30 cellular contexts compared by ENCODE assay signal in the genomic region with DNA sequence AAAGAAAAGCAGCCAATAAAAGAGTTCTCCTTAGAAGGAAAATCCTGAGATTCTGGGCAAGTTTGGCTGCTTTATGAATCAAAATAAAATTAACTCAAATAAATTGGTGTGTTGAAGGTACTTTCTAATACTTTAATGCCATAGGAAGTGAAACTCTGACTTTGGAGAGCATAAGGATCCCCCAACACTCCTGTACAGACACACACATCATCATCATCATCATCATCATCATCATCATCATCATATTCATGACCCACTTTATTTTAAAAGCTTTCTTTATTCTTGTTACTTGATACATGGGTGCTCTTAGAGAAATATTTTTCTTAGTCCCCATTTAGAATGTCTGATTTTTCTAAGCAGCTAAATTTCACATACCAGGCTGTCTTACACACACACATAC.
"Had no signal": no experiment of that assay in that cellular context is flagged by ENCODE, and none has a peak within 500 bp of the region (broad histone marks: within the 10 kb centered on the region; RNA-seq: fewer than 3 reads in every experiment).

No MANE protein-coding gene starts in this region.

- H3K36me3 ChIP-seq: brain microvascular endothelial cell, gastroesophageal sphincter, spleen had no signal

- H3K27ac Mint-ChIP-seq: activated CD4-positive, alpha-beta T cell treated with anti-CD3 and anti-CD28 coated beads, Interleukin-2, amount 10 ng/mL, durations not matched to agents 7 days and 5 days; activated CD8-positive, alpha-beta T cell treated with anti-CD3 and anti-CD28 coated beads for 36 hours; activated T-helper 17 cell treated with anti-CD3 and anti-CD28 coated beads, Interleukin-2, amount 50 U/mL, for 72 hours; naive thymus-derived CD8-positive, alpha-beta T cell; T-helper 1 cell treated with Interleukin-12 subunit alpha and Interleukin-12 subunit beta and Interleukin-4 antibody, amounts not matched to agents 30 μg/mL and 1 μg/mL, for 36 hours had no signal

- DNase-seq: activated CD4-positive, alpha-beta T cell treated with anti-CD3 and anti-CD28 coated beads for 1 hour; activated CD4-positive, alpha-beta T cell treated with anti-CD3 and anti-CD28 coated beads, Interleukin-2, amount 10 ng/mL, durations not matched to agents 7 days and 5 days; activated CD8-positive, alpha-beta T cell treated with anti-CD3 and anti-CD28 coated beads for 36 hours; activated gamma-delta T cell treated with Interleukin-2 at 50 U/mL for 16 hours; activated naive CD4-positive, alpha-beta T cell treated with anti-CD3 and anti-CD28 coated beads, Interleukin-2, amount 50 U/mL, for 16 hours; activated T-cell treated with anti-CD3 and anti-CD28 coated beads, Interleukin-2, amount 50 U/mL, for 4 hours; amniotic stem cell; brain microvascular endothelial cell; dorsolateral prefrontal cortex; effector memory CD4-positive, alpha-beta T cell; islet precursor cell; mammary epithelial cell; midbrain; naive thymus-derived CD8-positive, alpha-beta T cell; occipital lobe; posterior cingulate gyrus; right cardiac atrium; spleen; stimulated activated CD4-positive, alpha-beta T cell treated with anti-CD3 and anti-CD28 coated beads, Interleukin-2, amount 100 ng/mL, for 48 hours; stimulated activated naive CD8-positive, alpha-beta T cell treated with anti-CD3 and anti-CD28 coated beads, Interleukin-15, Interleukin-2, amounts not matched to agents 100 U/mL and 50 U/mL, for 24 hours; T-helper 9 cell; trophoblast cell had no signal

- H3K4me3 ChIP-seq: coronary artery, dorsolateral prefrontal cortex, gastroesophageal sphincter, hepatocyte, spleen, testis had no signal

- H3K4me1 Mint-ChIP-seq: activated CD4-positive, alpha-beta T cell treated with anti-CD3 and anti-CD28 coated beads, Interleukin-2, amount 10 ng/mL, durations not matched to agents 7 days and 5 days; activated T-helper 17 cell treated with anti-CD3 and anti-CD28 coated beads, Interleukin-2, amount 50 U/mL, for 72 hours; naive thymus-derived CD8-positive, alpha-beta T cell; neural crest cell had no signal

- H3K27ac ChIP-seq: brain microvascular endothelial cell, coronary artery, dorsolateral prefrontal cortex, gastroesophageal sphincter, hepatocyte, spleen, testis, VCaP had no signal

- H3K27me3 Mint-ChIP-seq: activated CD4-positive, alpha-beta T cell treated with anti-CD3 and anti-CD28 coated beads, Interleukin-2, amount 10 ng/mL, durations not matched to agents 7 days and 5 days; activated CD8-positive, alpha-beta T cell treated with anti-CD3 and anti-CD28 coated beads for 36 hours; activated T-helper 17 cell treated with anti-CD3 and anti-CD28 coated beads, Interleukin-2, amount 50 U/mL, for 72 hours; naive thymus-derived CD8-positive, alpha-beta T cell had no signal

- H3K36me3 Mint-ChIP-seq: naive thymus-derived CD8-positive, alpha-beta T cell had no signal

- H3K4me1 ChIP-seq: gastroesophageal sphincter, spleen had no signal

- H3K27me3 ChIP-seq: brain microvascular endothelial cell, dorsolateral prefrontal cortex, hepatocyte, spleen, testis had no signal

- H2AFZ ChIP-seq: hepatocyte had no signal

- H3K79me2 ChIP-seq: hepatocyte had no signal

- H3K4me2 ChIP-seq: hepatocyte had no signal

- H3K9me3 Mint-ChIP-seq: activated CD4-positive, alpha-beta T cell treated with anti-CD3 and anti-CD28 coated beads, Interleukin-2, amount 10 ng/mL, durations not matched to agents 7 days and 5 days; neural crest cell; T-helper 1 cell treated with Interleukin-12 subunit alpha and Interleukin-12 subunit beta and Interleukin-4 antibody, amounts not matched to agents 30 μg/mL and 1 μg/mL, for 36 hours had no signal

- H3K9me3 ChIP-seq: gastroesophageal sphincter, spleen, testis had no signal

- ATAC-seq: activated CD8-positive, alpha-beta T cell treated with anti-CD3 and anti-CD28 coated beads for 36 hours; activated T-cell treated with anti-CD3 and anti-CD28 coated beads, Interleukin-2, amount 50 U/mL, for 4 hours; activated T-helper 17 cell treated with anti-CD3 and anti-CD28 coated beads, Interleukin-2, amount 50 U/mL, for 72 hours; gastroesophageal sphincter; naive thymus-derived CD8-positive, alpha-beta T cell; right cardiac atrium; stimulated activated naive CD8-positive, alpha-beta T cell treated with anti-CD3 and anti-CD28 coated beads, Interleukin-15, Interleukin-2, amounts not matched to agents 100 U/mL and 50 U/mL, for 24 hours had no signal

- H3K4me3 Mint-ChIP-seq: activated CD4-positive, alpha-beta T cell treated with anti-CD3 and anti-CD28 coated beads, Interleukin-2, amount 10 ng/mL, durations not matched to agents 7 days and 5 days; activated CD8-positive, alpha-beta T cell treated with anti-CD3 and anti-CD28 coated beads for 36 hours; activated T-cell treated with anti-CD3 and anti-CD28 coated beads, Interleukin-2, amount 50 U/mL, for 4 hours; activated T-helper 17 cell treated with anti-CD3 and anti-CD28 coated beads, Interleukin-2, amount 50 U/mL, for 72 hours; naive thymus-derived CD8-positive, alpha-beta T cell; neural crest cell; T-helper 1 cell treated with Interleukin-12 subunit alpha and Interleukin-12 subunit beta and Interleukin-4 antibody, amounts not matched to agents 30 μg/mL and 1 μg/mL, for 36 hours had no signal
